ENCODE assay signal across 8 cellular contexts in genomic region chr7:76397409-76398183, GRCh38. TPM values are rescaled to one million over a fixed set of nuclear protein-coding genes. Genes with fewer than 3 reads are reported as not detected.
A peak's percentile ranks its signal among the peaks of the same experiment; 100 is the strongest.
DNase-seq lines count a peak whose midpoint lies in the region; ATAC-seq, FAIRE-seq and TF ChIP-seq lines count a peak whose summit lies in the region.

No MANE protein-coding gene starts in this region.

- intact Hi-C loops in A673 (cut with micrococcal nuclease; ENCODE audit: unreplicated experiment) = no loop called here
- intact Hi-C loops in endothelial cell of umbilical vein (cut with micrococcal nuclease) = loop anchor here (1.0 kb wide), 1 partner anchor 38 kb away; no protein-coding TSS in a partner anchor

- H3K9me3 ChIP-seq in A673 (ENCODE audit: low read depth, low read length, poor library complexity, severe bottlenecking) (no peaks in the 10 kb centered on the region), endothelial cell of umbilical vein (replicated peaks; ENCODE audit: control insufficient read depth, insufficient read depth, low read length) (no peaks in the 10 kb centered on the region), muscle layer of duodenum (ENCODE audit: control insufficient read depth in 1 of 2, low read length in 2 of 2) (no peaks in the 10 kb centered on the region)

- H3K4me3 Mint-ChIP-seq in activated CD8-positive, alpha-beta memory T cell treated with anti-CD3 and anti-CD28 coated beads, Interleukin-2, amount 10 ng/mL, durations not matched to agents 7 days and 5 days = peak overlapping the region; percentile 67
- peak overlapping the region; percentile 75 for H3K4me3 Mint-ChIP-seq in stimulated activated effector memory CD8-positive, alpha-beta T cell treated with anti-CD3 and anti-CD28 coated beads, Interleukin-12 subunit alpha, Interleukin-12 subunit beta, amount 100 ng/mL, for 72 hours

- POLR2A ChIA-PET in A673 (lab: Charles Lee; ENCODE audit: low non-redundant PET) = interaction anchor here (0.6 kb wide), 1 partner anchor 39 kb away, joined by 26 read pairs; the partner anchor contains the start of gene YWHAG
- POLR2A ChIA-PET in endothelial cell of umbilical vein (lab: Charles Lee) = no interaction called here

- peak overlapping the region; percentile 72 for H2AFZ ChIP-seq in endothelial cell of umbilical vein (ENCODE audit: low read depth, low read length)

- H3K36me3 ChIP-seq in A673 (ENCODE audit: insufficient read depth, low read length, poor library complexity, severe bottlenecking) (no peaks in the 10 kb centered on the region), endothelial cell of umbilical vein (ENCODE audit: control insufficient read depth in 2 of 2, extremely low read depth in 1 of 2, insufficient read depth in 2 of 2, low read length in 2 of 2) (no peaks in the 10 kb centered on the region), muscle layer of duodenum (ENCODE audit: control insufficient read depth in 1 of 2, insufficient read depth in 2 of 2, low read length in 2 of 2) (no peaks in the 10 kb centered on the region)

- dilution Hi-C loops in endothelial cell of umbilical vein (cut with MboI; ENCODE audit: extremely low pct_ligation_motif_present, low sequenced_read_pairs) = no loop called here

- H3K4me3 ChIP-seq in A673 (ENCODE audit: low read depth, low read length, poor library complexity, severe bottlenecking) (peak overlapping the region; percentile 48), endothelial cell of umbilical vein (replicated peaks in 1 of 3; ENCODE audit: insufficient read depth in 1 of 3, low read depth in 1 of 3, low read length in 3 of 3) (peak overlapping the region in 1 of 3 experiments; percentile 29), muscle layer of duodenum (ENCODE audit: low read depth in 1 of 2, low read length in 2 of 2) (peak overlapping the region; percentile 47 to 68)

- no peaks in the 10 kb centered on the region for H3K9me1 ChIP-seq in endothelial cell of umbilical vein (replicated peaks; ENCODE audit: control insufficient read depth, extremely low read depth, insufficient read depth, low read length)

- TF ChIP-seq POLR2A in endothelial cell of umbilical vein (IDR thresholded peaks at IDR 0.05; ENCODE audit: low read depth, low read length) = peak; percentile 28

- H3K9me3 Mint-ChIP-seq in activated CD8-positive, alpha-beta memory T cell treated with anti-CD3 and anti-CD28 coated beads, Interleukin-2, amount 10 ng/mL, durations not matched to agents 7 days and 5 days (ENCODE audit: low read depth) = no peaks in the 10 kb centered on the region
- no peaks in the 10 kb centered on the region for H3K9me3 Mint-ChIP-seq in stimulated activated effector memory CD8-positive, alpha-beta T cell treated with anti-CD3 and anti-CD28 coated beads, Interleukin-12 subunit alpha, Interleukin-12 subunit beta, amount 100 ng/mL, for 72 hours

- no peaks in the 10 kb centered on the region for H4K20me1 ChIP-seq in endothelial cell of umbilical vein (replicated peaks; ENCODE audit: control insufficient read depth, extremely low read depth, insufficient read depth, low read length)

- H3K4me1 Mint-ChIP-seq in activated CD8-positive, alpha-beta memory T cell treated with anti-CD3 and anti-CD28 coated beads, Interleukin-2, amount 10 ng/mL, durations not matched to agents 7 days and 5 days = peaks cover 22% of the 10 kb centered on the region
- peaks cover 13% of the 10 kb centered on the region for H3K4me1 Mint-ChIP-seq in stimulated activated effector memory CD8-positive, alpha-beta T cell treated with anti-CD3 and anti-CD28 coated beads, Interleukin-12 subunit alpha, Interleukin-12 subunit beta, amount 100 ng/mL, for 72 hours

- peak overlapping the region; percentile 64 for H3K27ac Mint-ChIP-seq in activated CD8-positive, alpha-beta memory T cell treated with anti-CD3 and anti-CD28 coated beads, Interleukin-2, amount 10 ng/mL, durations not matched to agents 7 days and 5 days
- H3K27ac Mint-ChIP-seq in stimulated activated effector memory CD8-positive, alpha-beta T cell treated with anti-CD3 and anti-CD28 coated beads, Interleukin-12 subunit alpha, Interleukin-12 subunit beta, amount 100 ng/mL, for 72 hours = peak overlapping the region; percentile 62

- peak overlapping the region; percentile 14 for H3K4me2 ChIP-seq in endothelial cell of umbilical vein (ENCODE audit: insufficient read depth, low read length)

- BruUV-seq in A673 (replicated peaks; lab: Mats Ljungman, UMichigan) (TSS peak; percentile 27), endothelial cell of umbilical vein (replicated peaks; lab: Mats Ljungman, UMichigan) (no TSS peak)

- H3K79me2 ChIP-seq in endothelial cell of umbilical vein (ENCODE audit: control insufficient read depth, insufficient read depth, low read length) = no peaks in the 10 kb centered on the region

- DNase-seq in A673 (ENCODE audit: low spot score) (peak; percentile 79), GM19240 (ENCODE audit: insufficient read length, low spot score) (peak; percentile 61), NCI-H748 treated with DMSO at 0.1 percent for 48 hours (lab: John Stamatoyannopoulos, UW) (peak; percentile 52), endothelial cell of umbilical vein (ENCODE audit: low read depth, low spot score) (peak; percentile 75)
- peak; percentile 87 for DNase-seq in activated CD8-positive, alpha-beta memory T cell treated with anti-CD3 and anti-CD28 coated beads, Interleukin-2, amount 10 ng/mL, durations not matched to agents 7 days and 5 days
- DNase-seq in stimulated activated effector memory CD8-positive, alpha-beta T cell treated with anti-CD3 and anti-CD28 coated beads, Interleukin-12 subunit alpha, Interleukin-12 subunit beta, amount 100 ng/mL, for 72 hours (ENCODE audit: low spot score in 2 of 2) = peak; percentile 69 to 88

- H3K4me1 ChIP-seq in A673 (ENCODE audit: insufficient read depth, low read length, poor library complexity, severe bottlenecking) = peaks cover 21% of the 10 kb centered on the region
- peaks cover 4% of the 10 kb centered on the region for H3K4me1 ChIP-seq in endothelial cell of umbilical vein (ENCODE audit: control insufficient read depth, extremely low read depth, insufficient read depth, low read length)
- peaks cover 8 to 20% of the 10 kb centered on the region in 2 donors for H3K4me1 ChIP-seq in muscle layer of duodenum (ENCODE audit: control insufficient read depth in 1 of 2, insufficient read depth in 2 of 2, low read length in 2 of 2)

- H3K36me3 Mint-ChIP-seq in activated CD8-positive, alpha-beta memory T cell treated with anti-CD3 and anti-CD28 coated beads, Interleukin-2, amount 10 ng/mL, durations not matched to agents 7 days and 5 days = no peaks in the 10 kb centered on the region
- peaks cover 6% of the 10 kb centered on the region for H3K36me3 Mint-ChIP-seq in stimulated activated effector memory CD8-positive, alpha-beta T cell treated with anti-CD3 and anti-CD28 coated beads, Interleukin-12 subunit alpha, Interleukin-12 subunit beta, amount 100 ng/mL, for 72 hours

- H3K27me3 ChIP-seq in A673 (replicated peaks; ENCODE audit: insufficient read depth, low read depth, low read length, poor library complexity) (no peaks in the 10 kb centered on the region), endothelial cell of umbilical vein (ENCODE audit: control insufficient read depth in 2 of 2, insufficient read depth in 2 of 2, low read length in 2 of 2) (no peaks in the 10 kb centered on the region), muscle layer of duodenum (ENCODE audit: low read depth, low read length) (no peaks in the 10 kb centered on the region)

- no peak overlapping the region for H3K27ac ChIP-seq in A673 (ENCODE audit: low read depth, low read length, poor library complexity, severe bottlenecking)
- H3K27ac ChIP-seq in endothelial cell of umbilical vein (ENCODE audit: insufficient read depth, low read depth, low read length) = no peak overlapping the region
- H3K27ac ChIP-seq in muscle layer of duodenum (ENCODE audit: low read length) = no peak overlapping the region

- TF ChIP-seq CTCF in A673 (conservative IDR thresholded peaks at IDR 0.05; ENCODE audit: low read depth, low read length) (no peak), endothelial cell of umbilical vein (IDR thresholded peaks at IDR 0.05; ENCODE audit: extremely low read depth in 1 of 2, insufficient read depth in 1 of 2, low read depth in 1 of 2, low read length in 2 of 2) (no peak)

- FAIRE-seq in endothelial cell of umbilical vein (lab: Jason Lieb, UNC) = peak; percentile 81

- CTCF ChIA-PET in A673 (lab: Charles Lee) = no interaction called here
- CTCF ChIA-PET in activated CD8-positive, alpha-beta memory T cell treated with anti-CD3 and anti-CD28 coated beads, Interleukin-2, amount 10 ng/mL, durations not matched to agents 7 days and 5 days (lab: Charles Lee) = no interaction called here
- CTCF ChIA-PET in endothelial cell of umbilical vein (lab: Charles Lee) = interaction anchor here (0.6 kb wide), 1 partner anchor 42 kb away, joined by 3 read pairs; no protein-coding TSS in a partner anchor

- peaks cover 3% of the 10 kb centered on the region for H3K27me3 Mint-ChIP-seq in activated CD8-positive, alpha-beta memory T cell treated with anti-CD3 and anti-CD28 coated beads, Interleukin-2, amount 10 ng/mL, durations not matched to agents 7 days and 5 days

- peak; percentile 56 for ATAC-seq in activated CD8-positive, alpha-beta memory T cell treated with anti-CD3 and anti-CD28 coated beads, Interleukin-2, amount 10 ng/mL, durations not matched to agents 7 days and 5 days
- ATAC-seq in stimulated activated effector memory CD8-positive, alpha-beta T cell treated with anti-CD3 and anti-CD28 coated beads, Interleukin-12 subunit alpha, Interleukin-12 subunit beta, amount 100 ng/mL, for 72 hours = peak; percentile 62
- no peak for ATAC-seq in HG02973 (IDR thresholded peaks at IDR 0.05; ENCODE audit: unreplicated experiment)

- H3K9ac ChIP-seq in endothelial cell of umbilical vein (replicated peaks; ENCODE audit: extremely low read depth, insufficient read depth, low read length) = no peak overlapping the region

RNA-seq across cellular contexts. Expression of gene SSC4D, which starts 11.9 kb away (rescaled TPM):
- total RNA-seq in A673 (2021) (1.2 and 1.8 TPM in 2 replicates), endothelial cell of umbilical vein (0.39 and 0.46 TPM in 2 replicates)
- under 1 TPM; 0.23 to 0.64 TPM for total RNA-seq in activated CD8-positive, alpha-beta memory T cell treated with anti-CD3 and anti-CD28 coated beads, Interleukin-2, amount 10 ng/mL, durations not matched to agents 7 days and 5 days
- 0.88 and 1.1 TPM in 2 replicates for polyA plus RNA-seq in endothelial cell of umbilical vein
- polyA plus RNA-seq in endothelial cell of umbilical vein (2011; cell fraction: cytosol; rRNA removed) = 0.59 TPM in 2 replicates
- 0.26 and 0.38 TPM in 2 replicates for polyA plus RNA-seq in endothelial cell of umbilical vein (2011; cell fraction: nucleus; rRNA removed)
- 0.37 and 0.68 TPM in 2 replicates for polyA plus RNA-seq in endothelial cell of umbilical vein (2012)
- 0.30 and 0.53 TPM in 2 replicates for polyA minus RNA-seq in endothelial cell of umbilical vein
- 1.7 TPM for polyA minus RNA-seq in endothelial cell of umbilical vein (2011; cell fraction: cytosol; rRNA and poly(A)+ RNA removed)
- polyA minus RNA-seq in endothelial cell of umbilical vein (2011; cell fraction: nucleus; rRNA and poly(A)+ RNA removed) = not detected in 2 replicates

RNA-seq across cellular contexts. Expression of gene ZP3, which starts 27.2 kb away (rescaled TPM):
- total RNA-seq in A673 (2021) = 9.4 and 9.8 TPM in 2 replicates
- total RNA-seq in activated CD8-positive, alpha-beta memory T cell treated with anti-CD3 and anti-CD28 coated beads, Interleukin-2, amount 10 ng/mL, durations not matched to agents 7 days and 5 days = under 1 TPM; 0.64 to 0.94 TPM
- 0.32 and 4.0 TPM in 2 replicates for total RNA-seq in endothelial cell of umbilical vein
- polyA plus RNA-seq in endothelial cell of umbilical vein = 3.0 and 4.3 TPM in 2 replicates
- 1.7 and 1.9 TPM in 2 replicates for polyA plus RNA-seq in endothelial cell of umbilical vein (2011; cell fraction: cytosol; rRNA removed)
- polyA plus RNA-seq in endothelial cell of umbilical vein (2011; cell fraction: nucleus; rRNA removed) = 1.4 and 1.7 TPM in 2 replicates
- 2.5 and 4.7 TPM in 2 replicates for polyA plus RNA-seq in endothelial cell of umbilical vein (2012)
- polyA minus RNA-seq in endothelial cell of umbilical vein = 2.6 and 6.7 TPM in 2 replicates
- polyA minus RNA-seq in endothelial cell of umbilical vein (2011; cell fraction: cytosol; rRNA and poly(A)+ RNA removed) = 28.8 TPM
- 0.24 and 0.48 TPM in 2 replicates for polyA minus RNA-seq in endothelial cell of umbilical vein (2011; cell fraction: nucleus; rRNA and poly(A)+ RNA removed)

RNA-seq across cellular contexts. Expression of gene YWHAG, which starts 38.8 kb away (rescaled TPM):
- 222 and 249 TPM in 2 replicates for total RNA-seq in A673 (2021)
- 100 to 1,000 TPM in 1 of 2 experiments, 10 to 100 TPM in 1; 80.8 to 115 TPM for total RNA-seq in activated CD8-positive, alpha-beta memory T cell treated with anti-CD3 and anti-CD28 coated beads, Interleukin-2, amount 10 ng/mL, durations not matched to agents 7 days and 5 days
- 199 and 205 TPM in 2 replicates for total RNA-seq in endothelial cell of umbilical vein
- polyA plus RNA-seq in endothelial cell of umbilical vein = 41.3 and 55.6 TPM in 2 replicates
- 62.4 and 66.2 TPM in 2 replicates for polyA plus RNA-seq in endothelial cell of umbilical vein (2011; cell fraction: cytosol; rRNA removed)
- 38.7 and 46.1 TPM in 2 replicates for polyA plus RNA-seq in endothelial cell of umbilical vein (2011; cell fraction: nucleus; rRNA removed)
- 145 and 187 TPM in 2 replicates for polyA plus RNA-seq in endothelial cell of umbilical vein (2012)
- 94.8 and 112 TPM in 2 replicates for polyA minus RNA-seq in endothelial cell of umbilical vein
- 82.6 TPM for polyA minus RNA-seq in endothelial cell of umbilical vein (2011; cell fraction: cytosol; rRNA and poly(A)+ RNA removed)
- 34.6 and 36.4 TPM in 2 replicates for polyA minus RNA-seq in endothelial cell of umbilical vein (2011; cell fraction: nucleus; rRNA and poly(A)+ RNA removed)
